Comparison of ENCODE assay signal across 8 cellular contexts in genomic region chr2:85600951-85601770, GRCh38. TPM values are rescaled to one million over a fixed set of nuclear protein-coding genes. Genes with fewer than 3 reads are reported as not detected.
DNase-seq lines count a peak whose midpoint lies in the region; ATAC-seq and TF ChIP-seq lines count a peak whose summit lies in the region.
"Had no signal": no experiment of that assay in that cellular context is flagged by ENCODE, and none has a peak within 500 bp of the region (broad histone marks: within the 10 kb centered on the region; RNA-seq: fewer than 3 reads in every experiment).

No MANE protein-coding gene starts in this region.

- WGBS in HUES64, result 85% methylated on average over 6 of the region's 6 CpGs
- 71 to 85% (median 76%) methylated on average over 3 to 6 of the region's 6 CpGs for WGBS in adrenal gland, 4 donors

- no peak overlapping the region for H3K9ac ChIP-seq in HUES64 (ENCODE audit: low read depth, low read length)

- intact Hi-C loops in adrenal gland (cut with DNase I), result no loop called here

- no peaks in the 10 kb centered on the region for H3K27me3 Mint-ChIP-seq in stimulated activated memory B cell treated with anti-CD40 and anti-IgM and Interleukin-4, amounts not matched to agents 10 μg/mL and 1 μg/mL and 100 μg/mL, for 72 hours

- H3K9me3 ChIP-seq in HUES64 (ENCODE audit: insufficient read depth, low read depth, low read length) (no peaks in the 10 kb centered on the region), adrenal gland (replicated peaks in 1 of 3) (no peaks in the 10 kb centered on the region)

- TF ChIP-seq POLR2A in adrenal gland (IDR thresholded peaks at IDR 0.05), result no peak

- peaks cover 54% of the 10 kb centered on the region for H3K4me1 Mint-ChIP-seq in stimulated activated memory B cell treated with anti-CD40 and anti-IgM and Interleukin-4, amounts not matched to agents 10 μg/mL and 1 μg/mL and 100 μg/mL, for 72 hours

- H3K4me3 ChIP-seq in HUES64 (ENCODE audit: low read length) (peak overlapping the region; percentile 92), adrenal gland (peak overlapping the region in 1 of 4 donors; percentile 89)

- no peak for ATAC-seq in stimulated activated memory B cell treated with anti-CD40 and anti-IgM and Interleukin-4, amounts not matched to agents 10 μg/mL and 1 μg/mL and 100 μg/mL, for 72 hours
- no peak for ATAC-seq in GM19463 (IDR thresholded peaks at IDR 0.05; ENCODE audit: unreplicated experiment)
- no peak for ATAC-seq in HG03097 (IDR thresholded peaks at IDR 0.05; ENCODE audit: low FRiP score, unreplicated experiment)

- no peak overlapping the region for H3K27ac ChIP-seq in HUES64 (ENCODE audit: low read depth, low read length)
- H3K27ac ChIP-seq in adrenal gland, result peak overlapping the region in 4 of 5 donors; percentile 71 to 96 (median 88)

- H3K36me3 ChIP-seq in HUES64 (ENCODE audit: insufficient read depth, low read length) (peaks cover 30% of the 10 kb centered on the region), adrenal gland (replicated peaks in 1 of 2) (peaks cover 0 to 40% of the 10 kb centered on the region in 2 donors)

- H3K4me3 Mint-ChIP-seq in stimulated activated memory B cell treated with anti-CD40 and anti-IgM and Interleukin-4, amounts not matched to agents 10 μg/mL and 1 μg/mL and 100 μg/mL, for 72 hours, result peak overlapping the region; percentile 92

- H3K27me3 ChIP-seq in HUES64 (ENCODE audit: insufficient read depth, low read length) (no peaks in the 10 kb centered on the region), adrenal gland (no peaks in the 10 kb centered on the region)

- peak in 1 of 6 experiments; percentile 10 for TF ChIP-seq CTCF in adrenal gland (IDR thresholded peaks at IDR 0.05)

- H3K27ac Mint-ChIP-seq in stimulated activated memory B cell treated with anti-CD40 and anti-IgM and Interleukin-4, amounts not matched to agents 10 μg/mL and 1 μg/mL and 100 μg/mL, for 72 hours, result peak overlapping the region; percentile 91

- H3K4me1 ChIP-seq in HUES64 (ENCODE audit: insufficient read depth, low read length) (no peaks in the 10 kb centered on the region; the same call in 1 of the 2 replicates), adrenal gland (replicated peaks in 1 of 2) (peaks cover 21 to 40% of the 10 kb centered on the region in 2 donors)

- H3K9me3 Mint-ChIP-seq in stimulated activated memory B cell treated with anti-CD40 and anti-IgM and Interleukin-4, amounts not matched to agents 10 μg/mL and 1 μg/mL and 100 μg/mL, for 72 hours, result no peaks in the 10 kb centered on the region

- DNase-seq in adrenal gland, result no peak
- peak; percentile 49 for DNase-seq in islet precursor cell
- DNase-seq in GM19240 (ENCODE audit: insufficient read length, low spot score), result no peak
- DNase-seq: NCI-H1417 had no signal

- H3K36me3 Mint-ChIP-seq in stimulated activated memory B cell treated with anti-CD40 and anti-IgM and Interleukin-4, amounts not matched to agents 10 μg/mL and 1 μg/mL and 100 μg/mL, for 72 hours, result peaks cover 7% of the 10 kb centered on the region

RNA-seq across cellular contexts. Expression of gene TMEM150A, which starts 1.3 kb away (rescaled TPM):
- polyA plus RNA-seq in HUES64 (2013, experiment 1 of 2), result 18.2 TPM
- 16.7 TPM for polyA plus RNA-seq in HUES64 (2013, experiment 2 of 2)
- 10 to 100 TPM; 16.0 to 31.2 (median 22.6) TPM for total RNA-seq in adrenal gland
- 10 to 100 TPM; 11.6 to 79.1 (median 61.4) TPM for polyA plus RNA-seq in adrenal gland

RNA-seq across cellular contexts. Expression of gene RNF181, which starts 5.6 kb away (rescaled TPM):
- 99.6 TPM for polyA plus RNA-seq in HUES64 (2013, experiment 1 of 2)
- polyA plus RNA-seq in HUES64 (2013, experiment 2 of 2), result 103 TPM
- total RNA-seq in adrenal gland, result 100 to 1,000 TPM in 7 of 8 donors, 10 to 100 TPM in 1; 93.8 to 199 (median 172) TPM
- 100 to 1,000 TPM; 130 to 295 (median 214) TPM for polyA plus RNA-seq in adrenal gland

RNA-seq across cellular contexts. Expression of gene C2orf68, which starts 10.7 kb away (rescaled TPM):
- polyA plus RNA-seq in HUES64 (2013, experiment 1 of 2), result 32.0 TPM
- 38.9 TPM for polyA plus RNA-seq in HUES64 (2013, experiment 2 of 2)
- 10 to 100 TPM; 11.7 to 40.4 (median 21.8) TPM for total RNA-seq in adrenal gland
- polyA plus RNA-seq in adrenal gland, result 10 to 100 TPM; 24.2 to 48.9 (median 29.0) TPM

RNA-seq across cellular contexts. Expression of gene USP39, which starts 14.8 kb away (rescaled TPM):
- 79.9 TPM for polyA plus RNA-seq in HUES64 (2013, experiment 1 of 2)
- 79.3 TPM for polyA plus RNA-seq in HUES64 (2013, experiment 2 of 2)
- 100 to 1,000 TPM in 1 of 8 donors, 10 to 100 TPM in 7; 28.6 to 270 (median 36.1) TPM for total RNA-seq in adrenal gland
- 10 to 100 TPM; 26.2 to 43.9 (median 27.7) TPM for polyA plus RNA-seq in adrenal gland

RNA-seq across cellular contexts. Expression of gene VAMP5, which starts 16.9 kb away (rescaled TPM):
- polyA plus RNA-seq in HUES64 (2013, experiment 1 of 2), result 5.3 TPM
- 10.3 TPM for polyA plus RNA-seq in HUES64 (2013, experiment 2 of 2)
- 100 to 1,000 TPM in 2 of 8 donors, 10 to 100 TPM in 6; 34.1 to 122 (median 78.3) TPM for total RNA-seq in adrenal gland
- polyA plus RNA-seq in adrenal gland, result 100 to 1,000 TPM in 2 of 3 donors, 10 to 100 TPM in 1; 37.7 to 130 (median 118) TPM
